ENCODE assay signal across 1 cellular context in genomic region chr10:43105793-43106158, GRCh38.
A peak's percentile ranks its signal among the peaks of the same experiment; 100 is the strongest.
TF ChIP-seq lines count a peak whose summit lies in the region.

No MANE protein-coding gene starts in this region.

TF ChIP-seq in HepG2, 621 proteins besides CTCF, POLR2A, EP300 and RAD21 (continued from another document):
- TF ChIP-seq, protein P1, sequence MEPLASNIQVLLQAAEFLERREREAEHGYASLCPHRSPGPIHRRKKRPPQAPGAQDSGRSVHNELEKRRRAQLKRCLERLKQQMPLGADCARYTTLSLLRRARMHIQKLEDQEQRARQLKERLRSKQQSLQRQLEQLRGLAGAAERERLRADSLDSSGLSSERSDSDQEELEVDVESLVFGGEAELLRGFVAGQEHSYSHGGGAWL (CRISPR knock-in tag; IDR thresholded peaks at IDR 0.05), result no peak
- TF ChIP-seq ZFP36L2 (CRISPR knock-in tag; IDR thresholded peaks at IDR 0.05) (no peak), DR1 (CRISPR knock-in tag; IDR thresholded peaks at IDR 0.05) (no peak), FOXJ3 (CRISPR knock-in tag; IDR thresholded peaks at IDR 0.05; ENCODE audit: borderline replicate concordance) (no peak), ZSCAN21 (CRISPR knock-in tag; IDR thresholded peaks at IDR 0.05; ENCODE audit: borderline replicate concordance) (no peak), MAZ (IDR thresholded peaks at IDR 0.05; ENCODE audit: borderline replicate concordance, low read depth, low read length) (no peak), MAZ (CRISPR knock-in tag; IDR thresholded peaks at IDR 0.05; ENCODE audit: low read depth) (0 out of 2 replicates have a peak, but pooled peaks have one; percentile 16), GPN1 (CRISPR knock-in tag; IDR thresholded peaks at IDR 0.05; ENCODE audit: borderline replicate concordance) (no peak), EED (CRISPR knock-in tag; IDR thresholded peaks at IDR 0.05) (peak; percentile 72; the same call in 1 of the 2 replicates), HMGXB4 (CRISPR knock-in tag; IDR thresholded peaks at IDR 0.05; ENCODE audit: borderline replicate concordance in 1 of 2, low read depth in 1 of 2) (no peak), ARNT (IDR thresholded peaks at IDR 0.05) (no peak), HDAC1 (CRISPR knock-in tag; IDR thresholded peaks at IDR 0.05) (no peak), SOX5 (CRISPR knock-in tag; IDR thresholded peaks at IDR 0.05; ENCODE audit: borderline replicate concordance) (no peak), MTERF4 (CRISPR knock-in tag; IDR thresholded peaks at IDR 0.05) (no peak)
- TF ChIP-seq, protein P2, sequence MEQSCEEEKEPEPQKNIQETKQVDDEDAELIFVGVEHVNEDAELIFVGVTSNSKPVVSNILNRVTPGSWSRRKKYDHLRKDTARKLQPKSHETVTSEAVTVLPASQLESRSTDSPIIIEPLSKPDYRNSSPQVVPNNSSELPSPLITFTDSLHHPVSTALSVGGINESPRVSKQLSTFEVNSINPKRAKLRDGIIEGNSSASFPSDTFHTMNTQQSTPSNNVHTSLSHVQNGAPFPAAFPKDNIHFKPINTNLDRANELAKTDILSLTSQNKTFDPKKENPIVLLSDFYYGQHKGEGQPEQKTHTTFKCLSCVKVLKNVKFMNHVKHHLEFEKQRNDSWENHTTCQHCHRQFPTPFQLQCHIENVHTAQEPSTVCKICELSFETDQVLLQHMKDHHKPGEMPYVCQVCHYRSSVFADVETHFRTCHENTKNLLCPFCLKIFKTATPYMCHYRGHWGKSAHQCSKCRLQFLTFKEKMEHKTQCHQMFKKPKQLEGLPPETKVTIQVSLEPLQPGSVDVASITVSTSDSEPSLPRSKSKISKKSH (CRISPR knock-in tag; IDR thresholded peaks at IDR 0.05; ENCODE audit: borderline replicate concordance), result peak; percentile 69; the same call in 1 of the 2 replicates
